2 cellular contexts compared by ENCODE assay signal in genomic region chr17:81021531-81022370, GRCh38.
TF ChIP-seq lines count a peak whose summit lies in the region.

No MANE protein-coding gene starts in this region.

TF ChIP-seq in H1, 55 proteins besides CTCF, POLR2A, EP300 and RAD21:
- TF ChIP-seq JUN (IDR thresholded peaks at IDR 0.05; ENCODE audit: low read depth, low read length) (no peak), USF2 (IDR thresholded peaks at IDR 0.05; ENCODE audit: low read length) (no peak), CBX5 (IDR thresholded peaks at IDR 0.05; ENCODE audit: low read depth, low read length) (no peak), CBX8 (IDR thresholded peaks at IDR 0.05; ENCODE audit: borderline replicate concordance, low read depth, low read length) (no peak), BRCA1 (IDR thresholded peaks at IDR 0.05; ENCODE audit: low read depth, low read length) (no peak), BCL11A (IDR thresholded peaks at IDR 0.05; ENCODE audit: low read depth in 2 of 2, low read length in 2 of 2) (no peak), TBP (IDR thresholded peaks at IDR 0.05; ENCODE audit: low read depth, low read length) (no peak), RFX5 (IDR thresholded peaks at IDR 0.05; ENCODE audit: borderline replicate concordance, low read depth, low read length) (no peak), KDM4A (IDR thresholded peaks at IDR 0.05; ENCODE audit: low read depth, low read length, severe bottlenecking) (no peak), JUND (IDR thresholded peaks at IDR 0.05; ENCODE audit: low read length) (no peak), CHD2 (IDR thresholded peaks at IDR 0.05; ENCODE audit: low read length) (no peak)

TF ChIP-seq in HEK293T, 16 proteins besides CTCF, POLR2A, EP300 and RAD21:
- TF ChIP-seq HDGF (IDR thresholded peaks at IDR 0.05; ENCODE audit: borderline replicate concordance): no peak
- no peak for TF ChIP-seq FOXM1 (IDR thresholded peaks at IDR 0.05; ENCODE audit: borderline replicate concordance)
- TF ChIP-seq SP1 (IDR thresholded peaks at IDR 0.05): no peak
- TF ChIP-seq TARDBP (IDR thresholded peaks at IDR 0.05): no peak
- no peak for TF ChIP-seq ZNF384 (IDR thresholded peaks at IDR 0.05)
- no peak for TF ChIP-seq BHLHE40 (IDR thresholded peaks at IDR 0.05; ENCODE audit: borderline replicate concordance)
- no peak for TF ChIP-seq NFRKB (IDR thresholded peaks at IDR 0.05)
- no peak for TF ChIP-seq PKNOX1 (IDR thresholded peaks at IDR 0.05)
- no peak for TF ChIP-seq ELF4 (IDR thresholded peaks at IDR 0.05)
- TF ChIP-seq L3MBTL2 (conservative IDR thresholded peaks at IDR 0.05): no peak
- no peak for TF ChIP-seq ARNT (IDR thresholded peaks at IDR 0.05)
- no peak for TF ChIP-seq SUZ12 (IDR thresholded peaks at IDR 0.05)
- TF ChIP-seq LEF1 (IDR thresholded peaks at IDR 0.05; ENCODE audit: borderline replicate concordance): no peak
- no peak for TF ChIP-seq FOXA1 (IDR thresholded peaks at IDR 0.05)
